8 cellular contexts compared by ENCODE assay signal in genomic region chr21:17819878-17820232, GRCh38. TPM values are rescaled to one million over a fixed set of nuclear protein-coding genes. Genes with fewer than 3 reads are reported as not detected.
DNase-seq lines count a peak whose midpoint lies in the region; ATAC-seq and TF ChIP-seq lines count a peak whose summit lies in the region.

No MANE protein-coding gene starts in this region.

- ATAC-seq in GM21723 (IDR thresholded peaks at IDR 0.05; ENCODE audit: unreplicated experiment) (peak; percentile 66), WTC11 (peak; percentile 13)

- H3K4me3 Mint-ChIP-seq in IgD-negative memory B cell, result peak overlapping the region; percentile 85 to 100 (median 98)
- H3K4me3 Mint-ChIP-seq in WTC11, result peak overlapping the region; percentile 78
- peak overlapping the region; percentile 97 for H3K4me3 Mint-ChIP-seq in glutamatergic neuron (ENCODE audit: unreplicated experiment)

- H3K36me3 Mint-ChIP-seq in IgD-negative memory B cell (no peaks in the 10 kb centered on the region), WTC11 (peaks cover 12% of the 10 kb centered on the region), glutamatergic neuron (ENCODE audit: unreplicated experiment) (no peaks in the 10 kb centered on the region)

- TF ChIP-seq CTCF in WTC11 (IDR thresholded peaks at IDR 0.05) (no peak), glutamatergic neuron (IDR thresholded peaks at IDR 0.05; ENCODE audit: partially characterized antibody, unreplicated experiment) (no peak), retinal pigment epithelial cell (conservative IDR thresholded peaks at IDR 0.05; ENCODE audit: low read depth, low read length) (no peak)

- peak overlapping the region; percentile 77 for H3K4me3 ChIP-seq in retinal pigment epithelial cell (ENCODE audit: low read length)

- H3K9me3 Mint-ChIP-seq in IgD-negative memory B cell (peaks cover 0 to 1% (median 0%) of the 10 kb centered on the region in 3 donors), WTC11 (peaks cover 4% of the 10 kb centered on the region), glutamatergic neuron (ENCODE audit: unreplicated experiment) (peaks cover 2% of the 10 kb centered on the region)

- DNase-seq in NCI-H1694 treated with DMSO at 0.1 percent for 48 hours (lab: John Stamatoyannopoulos, UW) (peak; percentile 34), NCI-H1694 (lab: John Stamatoyannopoulos, UW) (no peak), WTC11 (ENCODE audit: low spot score) (no peak), glutamatergic neuron (peak; percentile 19), retinal pigment epithelial cell (ENCODE audit: low read depth) (no peak), NCI-H226 (no peak)

- no peaks in the 10 kb centered on the region for H3K27me3 Mint-ChIP-seq in IgD-negative memory B cell
- no peaks in the 10 kb centered on the region for H3K27me3 Mint-ChIP-seq in WTC11 (ENCODE audit: low read depth)
- H3K27me3 Mint-ChIP-seq in glutamatergic neuron (ENCODE audit: unreplicated experiment), result peaks cover 4% of the 10 kb centered on the region

- CTCF ChIA-PET in WTC11 (lab: Charles Lee), result no interaction called here

- POLR2A ChIA-PET in WTC11 (lab: Charles Lee), result no interaction called here

- H3K27ac Mint-ChIP-seq in IgD-negative memory B cell (peak overlapping the region; percentile 76 to 100 (median 100)), WTC11 (peak overlapping the region; percentile 89), glutamatergic neuron (ENCODE audit: unreplicated experiment) (peak overlapping the region; percentile 100)

- peaks cover 13 to 26% (median 26%) of the 10 kb centered on the region in 3 donors for H3K4me1 Mint-ChIP-seq in IgD-negative memory B cell
- peaks cover 41% of the 10 kb centered on the region for H3K4me1 Mint-ChIP-seq in WTC11
- peaks cover 3% of the 10 kb centered on the region for H3K4me1 Mint-ChIP-seq in glutamatergic neuron (ENCODE audit: low read depth, unreplicated experiment)

TF ChIP-seq in WTC11, 78 proteins besides CTCF, POLR2A, EP300 and RAD21 (continues in another document):
- TF ChIP-seq STAT6 (CRISPR knock-in tag; conservative IDR thresholded peaks at IDR 0.05; ENCODE audit: low read depth), result no peak
- TF ChIP-seq ATF2 (CRISPR knock-in tag; IDR thresholded peaks at IDR 0.05; ENCODE audit: borderline replicate concordance, low read depth), result no peak
- no peak for TF ChIP-seq NR2C2 (CRISPR knock-in tag; IDR thresholded peaks at IDR 0.05)
- TF ChIP-seq ZNF532 (CRISPR knock-in tag; IDR thresholded peaks at IDR 0.05; ENCODE audit: borderline replicate concordance), result no peak
- no peak for TF ChIP-seq ZNF263 (CRISPR knock-in tag; IDR thresholded peaks at IDR 0.05; ENCODE audit: low read depth)
- TF ChIP-seq E2F1 (CRISPR knock-in tag; IDR thresholded peaks at IDR 0.05), result no peak
- no peak for TF ChIP-seq ZNF232 (CRISPR knock-in tag; IDR thresholded peaks at IDR 0.05)
- no peak for TF ChIP-seq PRDM15 (CRISPR knock-in tag; IDR thresholded peaks at IDR 0.05)
- TF ChIP-seq FOXP1 (CRISPR knock-in tag; IDR thresholded peaks at IDR 0.05; ENCODE audit: borderline replicate concordance), result no peak

RNA-seq across cellular contexts. Expression of gene C21orf91, which starts 0.7 kb away (rescaled TPM):
- polyA plus RNA-seq in IgD-negative memory B cell, result 18.2 TPM
- total RNA-seq in WTC11 (2021), result 27.3 to 30.5 TPM (median 27.8 TPM) in 3 replicates
- total RNA-seq in glutamatergic neuron (ENCODE audit: unreplicated experiment), result 14.3 TPM

Comparison
In these comparisons a context has a peak if more than half of its experiments do, and no peak if none do; other contexts are left out.
1. DNase-seq: peak in NCI-H1694 treated with DMSO at 0.1 percent for 48 hours (single experiment) and glutamatergic neuron (single experiment); none in NCI-H1694 (single experiment), WTC11 (single experiment), retinal pigment epithelial cell (single experiment) and NCI-H226 (single experiment).
2. Peak in every context shown above with its lines, with median percentiles within 50 percentile points of each other: H3K27ac Mint-ChIP-seq and H3K4me3 Mint-ChIP-seq.